In genomic region chr22:30591588-30592359, GRCh38 we compare ENCODE assay signal across 8 cellular contexts. TPM values are rescaled to one million over a fixed set of nuclear protein-coding genes. Genes with fewer than 3 reads are reported as not detected.
DNase-seq lines count a peak whose midpoint lies in the region; ATAC-seq and TF ChIP-seq lines count a peak whose summit lies in the region.

Gene PES1, minus strand, starts transcription at chr22:30591910. Its CDS starts 77 bp downstream, at chr22:30591833.

- H3K9ac ChIP-seq in BLaER1 treated with 17β-estradiol and CSF1 and Interleukin-3, amounts not matched to agents 10 nM and 100 nM, result peak within 1 kb of the TSS; percentile 87 to 97 (median 93)

- no peaks in the 10 kb centered on the region for H3K27me3 ChIP-seq in BLaER1 treated with 17β-estradiol and CSF1 and Interleukin-3, amounts not matched to agents 10 nM and 100 nM
- no peaks in the 10 kb centered on the region for H3K27me3 ChIP-seq in layer of hippocampus (ENCODE audit: control insufficient read depth, insufficient read depth, low read length)

- peak; percentile 98 for DNase-seq in NCI-H526 treated with DMSO at 0.1 percent for 48 hours (lab: John Stamatoyannopoulos, UW)
- peak; percentile 98 for DNase-seq in activated CD4-positive, alpha-beta T cell treated with anti-CD3 and anti-CD28 coated beads, Interleukin-2, amount 10 ng/mL, durations not matched to agents 24 days and 14 days
- DNase-seq in coronary artery (ENCODE audit: low spot score), result peak; percentile 96
- DNase-seq in stimulated activated CD4-positive, alpha-beta T cell treated with anti-CD3 and anti-CD28 coated beads, Interleukin-1b, Interleukin-23, amount 100 ng/mL, for 4 hours (ENCODE audit: low read depth in 2 of 2), result peak; percentile 82 to 92

- H3K4me3 Mint-ChIP-seq in activated CD4-positive, alpha-beta T cell treated with anti-CD3 and anti-CD28 coated beads, Interleukin-2, amount 10 ng/mL, durations not matched to agents 24 days and 14 days, result no peak within 1 kb of the TSS

- H3K4me1 Mint-ChIP-seq in activated CD4-positive, alpha-beta T cell treated with anti-CD3 and anti-CD28 coated beads, Interleukin-2, amount 10 ng/mL, durations not matched to agents 24 days and 14 days, result no peaks in the 10 kb centered on the region

- H3K4me3 ChIP-seq in BLaER1 treated with 17β-estradiol and CSF1 and Interleukin-3, amounts not matched to agents 10 nM and 100 nM, result peak within 1 kb of the TSS; percentile 73 to 97 (median 85)
- peak within 1 kb of the TSS; percentile 77 for H3K4me3 ChIP-seq in coronary artery

- peaks cover 0 to 40% (median 31%) of the 10 kb centered on the region in 11 experiments; a peak in 12 of 22 replicates for H4K20me1 ChIP-seq in BLaER1 treated with 17β-estradiol and CSF1 and Interleukin-3, amounts not matched to agents 10 nM and 100 nM

- peak within 1 kb of the TSS; percentile 91 to 97 (median 93) for H3K27ac ChIP-seq in BLaER1 treated with 17β-estradiol and CSF1 and Interleukin-3, amounts not matched to agents 10 nM and 100 nM
- H3K27ac ChIP-seq in coronary artery (peak within 1 kb of the TSS; percentile 54 to 85), layer of hippocampus (ENCODE audit: low read depth, low read length) (peak within 1 kb of the TSS; percentile 88)

- peak; percentile 98 for ATAC-seq in GM19328 (IDR thresholded peaks at IDR 0.05; ENCODE audit: unreplicated experiment)
- peak; percentile 88 for ATAC-seq in HG03469 (IDR thresholded peaks at IDR 0.05; ENCODE audit: unreplicated experiment)

- no peaks in the 10 kb centered on the region for H3K9me3 Mint-ChIP-seq in activated CD4-positive, alpha-beta T cell treated with anti-CD3 and anti-CD28 coated beads, Interleukin-2, amount 10 ng/mL, durations not matched to agents 24 days and 14 days

- peaks cover 21% of the 10 kb centered on the region for H3K36me3 Mint-ChIP-seq in activated CD4-positive, alpha-beta T cell treated with anti-CD3 and anti-CD28 coated beads, Interleukin-2, amount 10 ng/mL, durations not matched to agents 24 days and 14 days (ENCODE audit: low read depth)

- intact Hi-C loops in activated CD4-positive, alpha-beta T cell treated with anti-CD3 and anti-CD28 coated beads, Interleukin-2, amount 10 ng/mL, durations not matched to agents 24 days and 14 days (cut with micrococcal nuclease), result loop anchor here (1.0 to 5.0 kb wide), 5 partner anchors 15 to 825 kb away; partner anchors contain the start of genes SLC35E4, TCN2, UQCR10 and ZMAT5

- H3K4me2 ChIP-seq in BLaER1 treated with 17β-estradiol and CSF1 and Interleukin-3, amounts not matched to agents 10 nM and 100 nM, result peak within 1 kb of the TSS; percentile 82 to 96 (median 90)

- H3K4me1 ChIP-seq in BLaER1 treated with 17β-estradiol and CSF1 and Interleukin-3, amounts not matched to agents 10 nM and 100 nM, result peaks cover 12 to 26% (median 19%) of the 10 kb centered on the region in 10 experiments

- H3K36me3 ChIP-seq in BLaER1 treated with 17β-estradiol and CSF1 and Interleukin-3, amounts not matched to agents 10 nM and 100 nM, result peaks cover 30 to 40% (median 34%) of the 10 kb centered on the region in 11 experiments

- no peaks in the 10 kb centered on the region for H3K9me3 ChIP-seq in BLaER1 treated with 17β-estradiol and CSF1 and Interleukin-3, amounts not matched to agents 10 nM and 100 nM (replicated peaks in 1 of 11)

- peaks cover 14% of the 10 kb centered on the region for H3K27me3 Mint-ChIP-seq in activated CD4-positive, alpha-beta T cell treated with anti-CD3 and anti-CD28 coated beads, Interleukin-2, amount 10 ng/mL, durations not matched to agents 24 days and 14 days

- H3K27ac Mint-ChIP-seq in activated CD4-positive, alpha-beta T cell treated with anti-CD3 and anti-CD28 coated beads, Interleukin-2, amount 10 ng/mL, durations not matched to agents 24 days and 14 days, result no peak within 1 kb of the TSS

- TF ChIP-seq CTCF in coronary artery (IDR thresholded peaks at IDR 0.05), result no peak

RNA-seq across cellular contexts. Expression of gene PES1, which starts in this region (rescaled TPM):
- total RNA-seq in activated CD4-positive, alpha-beta T cell treated with anti-CD3 and anti-CD28 coated beads, Interleukin-2, amount 10 ng/mL, durations not matched to agents 24 days and 14 days, result 170 and 173 TPM in 2 replicates

Comparison
In these comparisons a context has a peak if more than half of its experiments do, and no peak if none do; other contexts are left out.
1. Peak in every context shown above with its lines: DNase-seq, ATAC-seq, H3K4me3 ChIP-seq and H3K27ac ChIP-seq.